Comparison of ENCODE assay signal across 9 cellular contexts in the genomic region with DNA sequence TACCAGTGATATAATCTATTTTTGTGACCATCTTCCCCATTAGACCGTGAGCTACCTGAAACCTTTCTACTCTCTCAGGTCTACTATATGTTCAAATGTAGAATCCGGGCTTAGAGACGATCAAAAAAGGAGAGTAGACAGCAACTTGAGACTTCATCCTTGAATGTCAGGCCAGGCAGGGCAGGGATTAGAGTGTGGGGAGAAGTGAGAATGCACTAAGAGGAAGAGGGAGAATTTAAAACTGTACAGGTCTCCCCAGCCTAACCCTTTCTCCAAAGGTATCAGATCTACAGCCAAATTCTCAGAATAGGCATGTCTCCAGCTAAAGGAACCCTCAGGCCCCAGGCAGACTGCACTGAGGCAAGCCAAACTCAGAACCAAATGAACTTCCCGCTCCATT. TPM values are rescaled to one million over a fixed set of nuclear protein-coding genes. Genes with fewer than 3 reads are reported as not detected.
DNase-seq lines count a peak whose midpoint lies in the region; ATAC-seq, FAIRE-seq and TF ChIP-seq lines count a peak whose summit lies in the region.
"Had no signal": no experiment of that assay in that cellular context is flagged by ENCODE, and none has a peak within 500 bp of the region (broad histone marks: within the 10 kb centered on the region; RNA-seq: fewer than 3 reads in every experiment).

No MANE protein-coding gene starts in this region.

- H3K27ac ChIP-seq in keratinocyte (ENCODE audit: control insufficient read depth, insufficient read depth, low read length), result peak overlapping the region; percentile 95
- H3K27ac ChIP-seq in testis, result peak overlapping the region; percentile 94 to 95

- ATAC-seq in activated CD4-positive, alpha-beta T cell treated with anti-CD3 and anti-CD28 coated beads for 36 hours, result no peak
- ATAC-seq in HG03439 (IDR thresholded peaks at IDR 0.05; ENCODE audit: unreplicated experiment) (no peak), HG03469 (IDR thresholded peaks at IDR 0.05; ENCODE audit: unreplicated experiment) (no peak), HG03095 (IDR thresholded peaks at IDR 0.05; ENCODE audit: unreplicated experiment) (no peak)

- H3K4me1 ChIP-seq in keratinocyte (ENCODE audit: control insufficient read depth, extremely low read depth, insufficient read depth, low read length) (peaks cover 36% of the 10 kb centered on the region), testis (peaks cover 23% of the 10 kb centered on the region)

- peak overlapping the region; percentile 97 for H3K9ac ChIP-seq in keratinocyte (ENCODE audit: control insufficient read depth, extremely low read depth, insufficient read depth, low read length)

- peak overlapping the region; percentile 95 for H3K27ac Mint-ChIP-seq in activated CD4-positive, alpha-beta T cell treated with anti-CD3 and anti-CD28 coated beads for 36 hours
- H3K27ac Mint-ChIP-seq in activated naive CD8-positive, alpha-beta T cell, result peak overlapping the region; percentile 97

- intact Hi-C loops in activated CD4-positive, alpha-beta T cell treated with anti-CD3 and anti-CD28 coated beads for 36 hours (cut with DNase I, micrococcal nuclease), result loop anchor here (1.0 to 2.0 kb wide), 4 partner anchors 39 to 315 kb away; partner anchors contain the start of genes RNF121 (in 1 of the 2) and XNDC1N (in 1 of the 2)
- intact Hi-C loops in testis (cut with DNase I; ENCODE audit: low total_unique reads), result no loop called here

- no peaks in the 10 kb centered on the region for H3K27me3 Mint-ChIP-seq in activated CD4-positive, alpha-beta T cell treated with anti-CD3 and anti-CD28 coated beads for 36 hours
- no peaks in the 10 kb centered on the region for H3K27me3 Mint-ChIP-seq in activated naive CD8-positive, alpha-beta T cell

- dilution Hi-C loops in keratinocyte (cut with MboI; ENCODE audit: extremely low pct_ligation_motif_present, low sequenced_read_pairs), result no loop called here

- H3K9me3 Mint-ChIP-seq in activated CD4-positive, alpha-beta T cell treated with anti-CD3 and anti-CD28 coated beads for 36 hours (ENCODE audit: low read depth), result no peaks in the 10 kb centered on the region
- no peaks in the 10 kb centered on the region for H3K9me3 Mint-ChIP-seq in activated naive CD8-positive, alpha-beta T cell (ENCODE audit: low read depth)

- H3K4me1 Mint-ChIP-seq in activated CD4-positive, alpha-beta T cell treated with anti-CD3 and anti-CD28 coated beads for 36 hours, result peaks cover 38% of the 10 kb centered on the region
- H3K4me1 Mint-ChIP-seq in activated naive CD8-positive, alpha-beta T cell (ENCODE audit: low read depth), result peaks cover 47% of the 10 kb centered on the region

- peak overlapping the region; percentile 97 for H3K4me3 Mint-ChIP-seq in activated CD4-positive, alpha-beta T cell treated with anti-CD3 and anti-CD28 coated beads for 36 hours
- H3K4me3 Mint-ChIP-seq in activated naive CD8-positive, alpha-beta T cell, result peak overlapping the region; percentile 98

- H3K27me3 ChIP-seq in keratinocyte (ENCODE audit: control insufficient read depth, extremely low read depth, insufficient read depth, low read length) (no peaks in the 10 kb centered on the region), testis (no peaks in the 10 kb centered on the region)

- no peaks in the 10 kb centered on the region for H4K20me1 ChIP-seq in keratinocyte (ENCODE audit: control insufficient read depth, extremely low read depth, insufficient read depth, low read length)

- peak overlapping the region; percentile 97 for H3K4me2 ChIP-seq in keratinocyte (ENCODE audit: control insufficient read depth, extremely low read depth, insufficient read depth, low read depth, low read length)

- peaks cover 16 to 38% of the 10 kb centered on the region in 2 experiments for H3K36me3 ChIP-seq in keratinocyte (ENCODE audit: control insufficient read depth in 2 of 2, extremely low read depth in 1 of 2, insufficient read depth in 2 of 2, low read length in 2 of 2)
- no peaks in the 10 kb centered on the region for H3K36me3 ChIP-seq in testis (ENCODE audit: low read depth, missing control alignments)

- no peak for DNase-seq in activated CD4-positive, alpha-beta T cell treated with anti-CD3 and anti-CD28 coated beads for 36 hours
- DNase-seq in activated CD4-positive, alpha-beta T cell treated with anti-CD3 and anti-CD28 coated beads, Interleukin-2, amount 50 U/mL, for 1 hour, result no peak
- DNase-seq in keratinocyte (ENCODE audit: low read depth, low spot score), result no peak
- DNase-seq in testis, result no peak
- DNase-seq: stimulated activated CD4-positive, alpha-beta T cell treated with anti-CD3 and anti-CD28 coated beads, Interleukin-2, amount 100 ng/mL, for 48 hours had no signal

- 32 to 43% methylated on average over 4 of the region's 4 CpGs for WGBS in testis, 2 donors

- no peak for FAIRE-seq in keratinocyte (lab: Jason Lieb, UNC)

- H3K36me3 Mint-ChIP-seq in activated CD4-positive, alpha-beta T cell treated with anti-CD3 and anti-CD28 coated beads for 36 hours (ENCODE audit: low read depth), result peaks cover 19% of the 10 kb centered on the region
- H3K36me3 Mint-ChIP-seq in activated naive CD8-positive, alpha-beta T cell, result peaks cover 2% of the 10 kb centered on the region

- POLR2A ChIA-PET in activated CD4-positive, alpha-beta T cell treated with anti-CD3 and anti-CD28 coated beads for 36 hours (lab: Charles Lee), result interaction anchor here (0.7 to 1.1 kb wide), 2 partner anchors 24 to 174 kb away, joined by 3 read pairs; partner anchors contain the start of gene XNDC1N

- H3K4me3 ChIP-seq in keratinocyte (ENCODE audit: control insufficient read depth in 2 of 3, extremely low read depth in 1 of 3, insufficient read depth in 2 of 3, low read depth in 1 of 3, low read length in 3 of 3), result peak overlapping the region; percentile 62 to 99 (median 94)
- peak overlapping the region; percentile 94 to 98 for H3K4me3 ChIP-seq in testis

- H3K79me2 ChIP-seq in keratinocyte (ENCODE audit: control insufficient read depth, insufficient read depth, low read length), result peaks cover 44% of the 10 kb centered on the region

- H3K9me1 ChIP-seq in keratinocyte (ENCODE audit: control insufficient read depth, extremely low read depth, insufficient read depth, low read length), result no peaks in the 10 kb centered on the region

- CTCF ChIA-PET in activated CD4-positive, alpha-beta T cell treated with anti-CD3 and anti-CD28 coated beads for 36 hours (lab: Charles Lee), result interaction anchor here (0.5 to 3.7 kb wide), 6 partner anchors 9 to 76 kb away, joined by 3 to 27 read pairs (median 8); no protein-coding TSS in a partner anchor

- TF ChIP-seq POLR2A in testis (IDR thresholded peaks at IDR 0.05), result no peak

- no peak overlapping the region for H2AFZ ChIP-seq in keratinocyte (ENCODE audit: control insufficient read depth, low read length)

- TF ChIP-seq CTCF in keratinocyte (optimal IDR thresholded peaks at IDR 0.05 in 1 of 3, IDR thresholded peaks at IDR 0.05 in 1 of 3, conservative IDR thresholded peaks at IDR 0.05 in 1 of 3; ENCODE audit: extremely low read depth in 1 of 3, insufficient read depth in 2 of 3, low read length in 3 of 3) (no peak), testis (IDR thresholded peaks at IDR 0.05) (no peak)

- no peaks in the 10 kb centered on the region for H3K9me3 ChIP-seq in keratinocyte (ENCODE audit: control insufficient read depth, low read depth, low read length)
- H3K9me3 ChIP-seq in testis, result no peaks in the 10 kb centered on the region

RNA-seq across cellular contexts. Expression of gene LAMTOR1, which starts 0.9 kb away (rescaled TPM):
- total RNA-seq in activated CD4-positive, alpha-beta T cell treated with anti-CD3 and anti-CD28 coated beads for 36 hours, result 10 to 100 TPM; 50.7 to 52.2 TPM
- polyA plus RNA-seq in keratinocyte, result 88.5 to 151 TPM (median 131 TPM) in 3 replicates
- 8.6 TPM for polyA plus RNA-seq in keratinocyte (2011; ENCODE audit: low read depth)
- polyA plus RNA-seq in keratinocyte (2011; cell fraction: cytosol; rRNA removed), result 134 and 162 TPM in 2 replicates
- 63.4 and 68.9 TPM in 2 replicates for polyA plus RNA-seq in keratinocyte (2011; cell fraction: nucleus; rRNA removed)
- 82.4 and 135 TPM in 2 replicates for polyA plus RNA-seq in keratinocyte (2012; ENCODE audit: low replicate concordance)
- polyA minus RNA-seq in keratinocyte, result 210 to 319 TPM (median 261 TPM) in 3 replicates
- polyA minus RNA-seq in keratinocyte (2011; cell fraction: cytosol; rRNA and poly(A)+ RNA removed), result 159 TPM
- polyA minus RNA-seq in keratinocyte (2011; cell fraction: nucleus; rRNA and poly(A)+ RNA removed), result 28.0 and 29.3 TPM in 2 replicates
- total RNA-seq in testis, result 100 to 1,000 TPM in 1 of 2 donors, 10 to 100 TPM in 1; 89.0 to 107 TPM
- 86.9 TPM for polyA plus RNA-seq in testis (ENCODE audit: insufficient read depth, low read depth, low replicate concordance)

RNA-seq across cellular contexts. Expression of gene TOMT, which starts 3.6 kb away (rescaled TPM):
- not detected for total RNA-seq in activated CD4-positive, alpha-beta T cell treated with anti-CD3 and anti-CD28 coated beads for 36 hours
- polyA plus RNA-seq in keratinocyte (not detected in 3 replicates), testis (ENCODE audit: insufficient read depth, low read depth, low replicate concordance) (not detected)
- not detected for polyA plus RNA-seq in keratinocyte (2011; ENCODE audit: low read depth)
- not detected in 2 replicates for polyA plus RNA-seq in keratinocyte (2011; cell fraction: cytosol; rRNA removed)
- polyA plus RNA-seq in keratinocyte (2011; cell fraction: nucleus; rRNA removed), result not detected in 2 replicates
- polyA plus RNA-seq in keratinocyte (2012; ENCODE audit: low replicate concordance), result not detected in 2 replicates
- not detected in 3 replicates for polyA minus RNA-seq in keratinocyte
- polyA minus RNA-seq in keratinocyte (2011; cell fraction: cytosol; rRNA and poly(A)+ RNA removed), result not detected
- polyA minus RNA-seq in keratinocyte (2011; cell fraction: nucleus; rRNA and poly(A)+ RNA removed), result not detected in 2 replicates
- total RNA-seq in testis, result under 1 TPM in 1 of 2 donors, not detected in 1; 0.43 TPM

RNA-seq across cellular contexts. Expression of gene ANAPC15, which starts 10.3 kb away (rescaled TPM):
- total RNA-seq in activated CD4-positive, alpha-beta T cell treated with anti-CD3 and anti-CD28 coated beads for 36 hours, result 10 to 100 TPM; 60.3 to 76.1 TPM
- polyA plus RNA-seq in keratinocyte (42.1 to 90.8 TPM (median 70.9 TPM) in 3 replicates), testis (ENCODE audit: insufficient read depth, low read depth, low replicate concordance) (103 TPM)
- polyA plus RNA-seq in keratinocyte (2011; ENCODE audit: low read depth), result 32.4 TPM
- polyA plus RNA-seq in keratinocyte (2011; cell fraction: cytosol; rRNA removed), result 67.7 and 99.0 TPM in 2 replicates
- 24.9 and 32.3 TPM in 2 replicates for polyA plus RNA-seq in keratinocyte (2011; cell fraction: nucleus; rRNA removed)
- 30.4 and 94.9 TPM in 2 replicates for polyA plus RNA-seq in keratinocyte (2012; ENCODE audit: low replicate concordance)
- 33.1 to 60.4 TPM (median 34.0 TPM) in 3 replicates for polyA minus RNA-seq in keratinocyte
- polyA minus RNA-seq in keratinocyte (2011; cell fraction: cytosol; rRNA and poly(A)+ RNA removed), result 16.9 TPM
- polyA minus RNA-seq in keratinocyte (2011; cell fraction: nucleus; rRNA and poly(A)+ RNA removed), result 3.2 and 6.1 TPM in 2 replicates
- total RNA-seq in testis, result 10 to 100 TPM; 61.9 to 66.1 TPM

RNA-seq across cellular contexts. Expression of gene LRRC51, which starts 21.5 kb away (rescaled TPM):
- 10 to 100 TPM in 1 of 2 experiments, 1 to 10 TPM in 1; 7.7 to 11.6 TPM for total RNA-seq in activated CD4-positive, alpha-beta T cell treated with anti-CD3 and anti-CD28 coated beads for 36 hours
- polyA plus RNA-seq in keratinocyte (4.2 to 6.7 TPM (median 5.2 TPM) in 3 replicates), testis (ENCODE audit: insufficient read depth, low read depth, low replicate concordance) (200 TPM)
- 3.5 TPM for polyA plus RNA-seq in keratinocyte (2011; ENCODE audit: low read depth)
- polyA plus RNA-seq in keratinocyte (2011; cell fraction: cytosol; rRNA removed), result 3.3 and 4.0 TPM in 2 replicates
- polyA plus RNA-seq in keratinocyte (2011; cell fraction: nucleus; rRNA removed), result 2.7 and 4.0 TPM in 2 replicates
- polyA plus RNA-seq in keratinocyte (2012; ENCODE audit: low replicate concordance), result 2.3 and 6.0 TPM in 2 replicates
- polyA minus RNA-seq in keratinocyte, result 0.66 to 10.5 TPM (median 3.7 TPM) in 3 replicates
- polyA minus RNA-seq in keratinocyte (2011; cell fraction: cytosol; rRNA and poly(A)+ RNA removed), result 3.1 TPM
- polyA minus RNA-seq in keratinocyte (2011; cell fraction: nucleus; rRNA and poly(A)+ RNA removed), result 0.74 and 1.6 TPM in 2 replicates
- total RNA-seq in testis, result 10 to 100 TPM; 50.8 to 84.6 TPM

RNA-seq across cellular contexts. Expression of gene NUMA1, which starts 21.8 kb away (rescaled TPM):
- 100 to 1,000 TPM; 154 to 167 TPM for total RNA-seq in activated CD4-positive, alpha-beta T cell treated with anti-CD3 and anti-CD28 coated beads for 36 hours
- polyA plus RNA-seq in keratinocyte, result 38.8 to 45.7 TPM (median 40.4 TPM) in 3 replicates
- polyA plus RNA-seq in keratinocyte (2011; ENCODE audit: low read depth), result 26.5 TPM
- 24.7 and 32.8 TPM in 2 replicates for polyA plus RNA-seq in keratinocyte (2011; cell fraction: cytosol; rRNA removed)
- 108 and 133 TPM in 2 replicates for polyA plus RNA-seq in keratinocyte (2011; cell fraction: nucleus; rRNA removed)
- polyA plus RNA-seq in keratinocyte (2012; ENCODE audit: low replicate concordance), result 44.4 and 52.9 TPM in 2 replicates
- polyA minus RNA-seq in keratinocyte, result 89.8 to 255 TPM (median 101 TPM) in 3 replicates
- 46.2 TPM for polyA minus RNA-seq in keratinocyte (2011; cell fraction: cytosol; rRNA and poly(A)+ RNA removed)
- 82.2 and 105 TPM in 2 replicates for polyA minus RNA-seq in keratinocyte (2011; cell fraction: nucleus; rRNA and poly(A)+ RNA removed)
- 100 to 1,000 TPM; 452 to 470 TPM for total RNA-seq in testis
- 186 TPM for polyA plus RNA-seq in testis (ENCODE audit: insufficient read depth, low read depth, low replicate concordance)
